ENCODE assay signal across 1 cellular context in genomic region chr9:23590601-23591000, GRCh38.
TF ChIP-seq lines count a peak whose summit lies in the region.

No MANE protein-coding gene starts in this region.

TF ChIP-seq in GM23338, 12 proteins besides CTCF, POLR2A, EP300 and RAD21 (continued from another document):
- TF ChIP-seq, protein P1, sequence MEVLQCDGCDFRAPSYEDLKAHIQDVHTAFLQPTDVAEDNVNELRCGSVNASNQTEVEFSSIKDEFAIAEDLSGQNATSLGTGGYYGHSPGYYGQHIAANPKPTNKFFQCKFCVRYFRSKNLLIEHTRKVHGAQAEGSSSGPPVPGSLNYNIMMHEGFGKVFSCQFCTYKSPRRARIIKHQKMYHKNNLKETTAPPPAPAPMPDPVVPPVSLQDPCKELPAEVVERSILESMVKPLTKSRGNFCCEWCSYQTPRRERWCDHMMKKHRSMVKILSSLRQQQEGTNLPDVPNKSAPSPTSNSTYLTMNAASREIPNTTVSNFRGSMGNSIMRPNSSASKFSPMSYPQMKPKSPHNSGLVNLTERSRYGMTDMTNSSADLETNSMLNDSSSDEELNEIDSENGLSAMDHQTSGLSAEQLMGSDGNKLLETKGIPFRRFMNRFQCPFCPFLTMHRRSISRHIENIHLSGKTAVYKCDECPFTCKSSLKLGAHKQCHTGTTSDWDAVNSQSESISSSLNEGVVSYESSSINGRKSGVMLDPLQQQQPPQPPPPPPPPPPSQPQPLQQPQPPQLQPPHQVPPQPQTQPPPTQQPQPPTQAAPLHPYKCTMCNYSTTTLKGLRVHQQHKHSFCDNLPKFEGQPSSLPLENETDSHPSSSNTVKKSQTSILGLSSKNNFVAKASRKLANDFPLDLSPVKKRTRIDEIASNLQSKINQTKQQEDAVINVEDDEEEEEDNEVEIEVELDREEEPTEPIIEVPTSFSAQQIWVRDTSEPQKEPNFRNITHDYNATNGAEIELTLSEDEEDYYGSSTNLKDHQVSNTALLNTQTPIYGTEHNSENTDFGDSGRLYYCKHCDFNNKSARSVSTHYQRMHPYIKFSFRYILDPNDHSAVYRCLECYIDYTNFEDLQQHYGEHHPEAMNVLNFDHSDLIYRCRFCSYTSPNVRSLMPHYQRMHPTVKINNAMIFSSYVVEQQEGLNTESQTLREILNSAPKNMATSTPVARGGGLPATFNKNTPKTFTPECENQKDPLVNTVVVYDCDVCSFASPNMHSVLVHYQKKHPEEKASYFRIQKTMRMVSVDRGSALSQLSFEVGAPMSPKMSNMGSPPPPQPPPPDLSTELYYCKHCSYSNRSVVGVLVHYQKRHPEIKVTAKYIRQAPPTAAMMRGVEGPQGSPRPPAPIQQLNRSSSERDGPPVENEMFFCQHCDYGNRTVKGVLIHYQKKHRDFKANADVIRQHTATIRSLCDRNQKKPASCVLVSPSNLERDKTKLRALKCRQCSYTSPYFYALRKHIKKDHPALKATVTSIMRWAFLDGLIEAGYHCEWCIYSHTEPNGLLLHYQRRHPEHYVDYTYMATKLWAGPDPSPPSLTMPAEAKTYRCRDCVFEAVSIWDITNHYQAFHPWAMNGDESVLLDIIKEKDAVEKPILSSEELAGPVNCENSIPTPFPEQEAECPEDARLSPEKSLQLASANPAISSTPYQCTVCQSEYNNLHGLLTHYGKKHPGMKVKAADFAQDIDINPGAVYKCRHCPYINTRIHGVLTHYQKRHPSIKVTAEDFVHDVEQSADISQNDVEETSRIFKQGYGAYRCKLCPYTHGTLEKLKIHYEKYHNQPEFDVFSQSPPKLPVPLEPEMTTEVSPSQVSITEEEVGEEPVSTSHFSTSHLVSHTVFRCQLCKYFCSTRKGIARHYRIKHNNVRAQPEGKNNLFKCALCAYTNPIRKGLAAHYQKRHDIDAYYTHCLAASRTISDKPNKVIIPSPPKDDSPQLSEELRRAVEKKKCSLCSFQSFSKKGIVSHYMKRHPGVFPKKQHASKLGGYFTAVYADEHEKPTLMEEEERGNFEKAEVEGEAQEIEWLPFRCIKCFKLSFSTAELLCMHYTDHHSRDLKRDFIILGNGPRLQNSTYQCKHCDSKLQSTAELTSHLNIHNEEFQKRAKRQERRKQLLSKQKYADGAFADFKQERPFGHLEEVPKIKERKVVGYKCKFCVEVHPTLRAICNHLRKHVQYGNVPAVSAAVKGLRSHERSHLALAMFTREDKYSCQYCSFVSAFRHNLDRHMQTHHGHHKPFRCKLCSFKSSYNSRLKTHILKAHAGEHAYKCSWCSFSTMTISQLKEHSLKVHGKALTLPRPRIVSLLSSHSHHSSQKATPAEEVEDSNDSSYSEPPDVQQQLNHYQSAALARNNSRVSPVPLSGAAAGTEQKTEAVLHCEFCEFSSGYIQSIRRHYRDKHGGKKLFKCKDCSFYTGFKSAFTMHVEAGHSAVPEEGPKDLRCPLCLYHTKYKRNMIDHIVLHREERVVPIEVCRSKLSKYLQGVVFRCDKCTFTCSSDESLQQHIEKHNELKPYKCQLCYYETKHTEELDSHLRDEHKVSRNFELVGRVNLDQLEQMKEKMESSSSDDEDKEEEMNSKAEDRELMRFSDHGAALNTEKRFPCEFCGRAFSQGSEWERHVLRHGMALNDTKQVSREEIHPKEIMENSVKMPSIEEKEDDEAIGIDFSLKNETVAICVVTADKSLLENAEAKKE (CRISPR knock-in tag; IDR thresholded peaks at IDR 0.05), result no peak
- TF ChIP-seq STAT1 (IDR thresholded peaks at IDR 0.05; ENCODE audit: unreplicated experiment), result no peak
- TF ChIP-seq JUNB (IDR thresholded peaks at IDR 0.05; ENCODE audit: unreplicated experiment), result no peak
- TF ChIP-seq POLR2AphosphoS5 (IDR thresholded peaks at IDR 0.05; ENCODE audit: low read depth), result no peak
- TF ChIP-seq, protein P2, sequence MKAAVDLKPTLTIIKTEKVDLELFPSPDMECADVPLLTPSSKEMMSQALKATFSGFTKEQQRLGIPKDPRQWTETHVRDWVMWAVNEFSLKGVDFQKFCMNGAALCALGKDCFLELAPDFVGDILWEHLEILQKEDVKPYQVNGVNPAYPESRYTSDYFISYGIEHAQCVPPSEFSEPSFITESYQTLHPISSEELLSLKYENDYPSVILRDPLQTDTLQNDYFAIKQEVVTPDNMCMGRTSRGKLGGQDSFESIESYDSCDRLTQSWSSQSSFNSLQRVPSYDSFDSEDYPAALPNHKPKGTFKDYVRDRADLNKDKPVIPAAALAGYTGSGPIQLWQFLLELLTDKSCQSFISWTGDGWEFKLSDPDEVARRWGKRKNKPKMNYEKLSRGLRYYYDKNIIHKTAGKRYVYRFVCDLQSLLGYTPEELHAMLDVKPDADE (IDR thresholded peaks at IDR 0.05), result no peak
- TF ChIP-seq CREB1 (CRISPR knock-in tag; IDR thresholded peaks at IDR 0.05; ENCODE audit: low read depth), result no peak
